12 cellular contexts compared by ENCODE assay signal in the genomic region with DNA sequence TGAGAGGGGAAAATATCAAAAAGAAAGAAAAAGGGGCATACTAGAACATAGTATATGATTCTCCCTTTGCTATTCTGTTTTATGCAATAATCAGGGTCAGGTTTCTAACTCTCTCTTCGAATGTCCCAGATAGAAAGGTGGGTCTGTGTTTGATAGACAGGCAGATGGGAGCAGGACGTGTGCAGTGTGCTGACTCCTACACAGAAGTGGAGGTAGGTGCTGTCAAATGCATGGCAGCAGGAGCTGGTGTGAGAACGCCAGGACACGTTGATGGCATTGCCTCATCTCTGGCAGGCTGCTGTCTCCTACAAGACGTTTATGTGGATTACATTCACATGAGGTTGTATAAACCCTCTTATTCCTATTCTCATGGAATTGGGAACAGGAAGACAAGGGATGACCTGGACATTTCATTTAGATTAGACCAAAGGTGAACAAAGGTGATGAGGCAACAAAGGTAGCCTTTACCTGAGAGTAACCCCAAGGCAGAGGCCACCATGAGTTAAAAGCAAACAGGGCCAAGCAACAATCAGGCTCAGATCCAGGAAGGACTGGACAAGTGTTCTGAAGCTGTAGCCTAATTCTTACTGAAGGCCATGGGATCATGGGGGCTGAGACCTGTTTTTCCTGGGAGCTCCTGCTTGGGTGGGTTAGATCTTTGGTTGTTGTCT. TPM values are rescaled to one million over a fixed set of nuclear protein-coding genes. Genes with fewer than 3 reads are reported as not detected.
DNase-seq lines count a peak whose midpoint lies in the region; ATAC-seq, FAIRE-seq and TF ChIP-seq lines count a peak whose summit lies in the region.
"Had no signal": no experiment of that assay in that cellular context is flagged by ENCODE, and none has a peak within 500 bp of the region (broad histone marks: within the 10 kb centered on the region; RNA-seq: fewer than 3 reads in every experiment).

No MANE protein-coding gene starts in this region.

- ATAC-seq in HepG2: no peak
- ATAC-seq in right lobe of liver: peak in 3 of 4 donors; percentile 12 to 64 (median 23)
- ATAC-seq in HG02973 (IDR thresholded peaks at IDR 0.05; ENCODE audit: unreplicated experiment): no peak
- ATAC-seq in esophagus mucosa: no peak
- ATAC-seq in CD4-positive, alpha-beta T cell (ENCODE audit: poor library complexity): no peak

- CTCF ChIA-PET in HepG2 (lab: Yijun Ruan, JAX; ENCODE audit: low intra/inter-chr PET ratio, low total read pairs): no interaction called here
- CTCF ChIA-PET in CD4-positive, alpha-beta T cell (lab: Charles Lee): no interaction called here

- DNase-seq in HepG2 (ENCODE audit: low spot score) (no peak), right lobe of liver (no peak)
- no peak for DNase-seq in CD4-positive, alpha-beta T cell
- DNase-seq: 8988T, AML-193, DMS 273 treated with DMSO at 0.1 percent for 48 hours had no signal

- no peak overlapping the region for H3K27ac Mint-ChIP-seq in CD4-positive, alpha-beta T cell

- H3K36me3 Mint-ChIP-seq in CD4-positive, alpha-beta T cell (ENCODE audit: low read depth): no peaks in the 10 kb centered on the region

- H3K4me1 ChIP-seq in liver (ENCODE audit: control insufficient read depth in 4 of 4, insufficient read depth in 4 of 4, low read length in 3 of 4) (peaks cover 0 to 6% (median 2%) of the 10 kb centered on the region in 4 donors), HepG2 (ENCODE audit: insufficient read depth, low read length) (no peaks in the 10 kb centered on the region), right lobe of liver (peaks cover 0 to 29% (median 3%) of the 10 kb centered on the region in 4 donors)

- TF ChIP-seq CTCF in liver (IDR thresholded peaks at IDR 0.05; ENCODE audit: low read depth, low read length, missing input control) (no peak), HepG2 (CRISPR knock-in tag; IDR thresholded peaks at IDR 0.05) (no peak), right lobe of liver (IDR thresholded peaks at IDR 0.05) (no peak)
- no peak for TF ChIP-seq CTCF in CD4-positive, alpha-beta T cell (IDR thresholded peaks at IDR 0.05)

- H3K9me3 Mint-ChIP-seq in CD4-positive, alpha-beta T cell: no peaks in the 10 kb centered on the region

- H3K36me3 ChIP-seq in liver (ENCODE audit: control insufficient read depth in 4 of 4, insufficient read depth in 3 of 4, low read depth in 1 of 4, low read length in 3 of 4): peaks cover 0 to 2% (median 0%) of the 10 kb centered on the region in 4 donors
- no peaks in the 10 kb centered on the region for H3K36me3 ChIP-seq in HepG2 (replicated peaks in 1 of 2; ENCODE audit: control insufficient read depth in 1 of 2, insufficient read depth in 2 of 2, low read length in 2 of 2)
- H3K36me3 ChIP-seq in right lobe of liver: no peaks in the 10 kb centered on the region
- H3K36me3 ChIP-seq: BLaER1 had no signal

- H3K79me2 ChIP-seq in HepG2 (ENCODE audit: insufficient read depth, low read length): no peaks in the 10 kb centered on the region

- no peaks in the 10 kb centered on the region for H4K20me1 ChIP-seq in HepG2 (ENCODE audit: insufficient read depth, low read length)
- H4K20me1 ChIP-seq: BLaER1 had no signal

- no peak overlapping the region for H3K4me3 Mint-ChIP-seq in CD4-positive, alpha-beta T cell

- peaks cover 15% of the 10 kb centered on the region for H3K27me3 Mint-ChIP-seq in CD4-positive, alpha-beta T cell

- H3K4me3 ChIP-seq in liver (ENCODE audit: low read depth in 1 of 3, low read length in 3 of 3): no peak overlapping the region
- H3K4me3 ChIP-seq in HepG2 (replicated peaks in 1 of 3; ENCODE audit: insufficient read depth in 1 of 3, low read depth in 2 of 3, low read length in 3 of 3): no peak overlapping the region
- no peak overlapping the region for H3K4me3 ChIP-seq in right lobe of liver
- H3K4me3 ChIP-seq: BLaER1 had no signal

- TF ChIP-seq POLR2A in HepG2 (IDR thresholded peaks at IDR 0.05; ENCODE audit: insufficient read depth in 1 of 2, low read depth in 2 of 2, low read length in 2 of 2) (no peak), right lobe of liver (IDR thresholded peaks at IDR 0.05) (no peak)

- no TSS peak for BruUV-seq in HepG2 (replicated peaks; lab: Mats Ljungman, UMichigan)

- H3K4me1 Mint-ChIP-seq in CD4-positive, alpha-beta T cell (ENCODE audit: low read depth): no peaks in the 10 kb centered on the region

- TF ChIP-seq EP300 in HepG2 (IDR thresholded peaks at IDR 0.05; ENCODE audit: low read depth in 2 of 2, low read length in 2 of 2): no peak
- no peak for TF ChIP-seq EP300 in HepG2 (CRISPR knock-in tag; IDR thresholded peaks at IDR 0.05; ENCODE audit: borderline replicate concordance)

- TF ChIP-seq RAD21 in liver (IDR thresholded peaks at IDR 0.05) (no peak), HepG2 (CRISPR knock-in tag; IDR thresholded peaks at IDR 0.05) (no peak)

- H3K9me3 ChIP-seq in liver (ENCODE audit: control insufficient read depth in 4 of 4, low read length in 3 of 4) (no peaks in the 10 kb centered on the region), HepG2 (ENCODE audit: low read length) (no peaks in the 10 kb centered on the region), right lobe of liver (no peaks in the 10 kb centered on the region)
- H3K9me3 ChIP-seq in CD4-positive, alpha-beta T cell (ENCODE audit: control insufficient read depth, low read length): no peaks in the 10 kb centered on the region
- H3K9me3 ChIP-seq: BLaER1 had no signal

- intact Hi-C loops in HepG2 (cut with micrococcal nuclease; ENCODE audit: unreplicated experiment) (no loop called here), right lobe of liver (cut with DNase I) (no loop called here)
- intact Hi-C loops in CD4-positive, alpha-beta T cell (cut with DNase I, micrococcal nuclease): no loop called here

- no peak overlapping the region for H3K4me2 ChIP-seq in HepG2 (ENCODE audit: low read depth, low read length)
- H3K4me2 ChIP-seq: BLaER1 had no signal

- no peak overlapping the region for H3K9ac ChIP-seq in liver (ENCODE audit: low read depth in 1 of 2, low read length in 2 of 2)
- no peak overlapping the region for H3K9ac ChIP-seq in HepG2 (ENCODE audit: insufficient read depth, low read depth, low read length)
- H3K9ac ChIP-seq: BLaER1 had no signal

- H2AFZ ChIP-seq in HepG2 (ENCODE audit: low read length): no peak overlapping the region

- POLR2A ChIA-PET in HepG2 (lab: Yijun Ruan, JAX): no interaction called here
- POLR2A ChIA-PET in CD4-positive, alpha-beta T cell (lab: Charles Lee): no interaction called here

- FAIRE-seq in HepG2 (lab: Jason Lieb, UNC): no peak
- FAIRE-seq: H54 had no signal

- 57% methylated on average over 5 of the region's 5 CpGs for WGBS in liver
- 2% methylated on average over 5 of the region's 5 CpGs for WGBS in HepG2 (ENCODE audit: low lambda C conversion rate)
- 47% methylated on average over 4 of the region's 5 CpGs for WGBS in right lobe of liver (ENCODE audit: insufficient coverage, low coverage, low lambda C conversion rate, missing lambda C conversion rate)

- in situ Hi-C loops in HepG2 (cut with HindIII; ENCODE audit: extremely low pct_ligation_motif_present, low pct_unique_long_range_greater_than_20kb): no loop called here

- no peaks in the 10 kb centered on the region for H3K27me3 ChIP-seq in liver (ENCODE audit: control insufficient read depth in 4 of 4, insufficient read depth in 4 of 4, low read length in 3 of 4)
- no peaks in the 10 kb centered on the region for H3K27me3 ChIP-seq in HepG2 (ENCODE audit: control insufficient read depth in 1 of 2, insufficient read depth in 2 of 2, low read length in 2 of 2)
- no peaks in the 10 kb centered on the region for H3K27me3 ChIP-seq in right lobe of liver
- H3K27me3 ChIP-seq in CD4-positive, alpha-beta T cell (ENCODE audit: control insufficient read depth, insufficient read depth, low read length): no peaks in the 10 kb centered on the region
- H3K27me3 ChIP-seq: BLaER1 had no signal

- H3K27ac ChIP-seq in liver (ENCODE audit: low read depth in 1 of 2, low read length in 2 of 2): no peak overlapping the region
- H3K27ac ChIP-seq in HepG2 (ENCODE audit: extremely low read length, insufficient read depth, low read length): no peak overlapping the region
- peak overlapping the region; percentile 19 for H3K27ac ChIP-seq in cingulate gyrus (ENCODE audit: low read depth, low read length)
- H3K27ac ChIP-seq in right lobe of liver: no peak overlapping the region
- H3K27ac ChIP-seq in CD4-positive, alpha-beta T cell (ENCODE audit: low read depth, low read length): no peak overlapping the region
- H3K27ac ChIP-seq: BLaER1 had no signal

TF ChIP-seq in liver, 16 proteins besides CTCF, POLR2A, EP300 and RAD21 (continues in another document):
- no peak for TF ChIP-seq GABPA (IDR thresholded peaks at IDR 0.05 in 1 of 2, conservative IDR thresholded peaks at IDR 0.05 in 1 of 2)
- no peak for TF ChIP-seq FOXA1 (IDR thresholded peaks at IDR 0.05)

TF ChIP-seq in HepG2, 621 proteins besides CTCF, POLR2A, EP300 and RAD21 (continues in another document):
- TF ChIP-seq ZBTB21 (CRISPR knock-in tag; IDR thresholded peaks at IDR 0.05) (no peak), HNRNPL (IDR thresholded peaks at IDR 0.05; ENCODE audit: low read depth, low read length) (no peak)

RNA-seq across cellular contexts. Expression of a gene that starts 37.8 kb away (rescaled TPM):
- total RNA-seq in liver: 10 to 100 TPM in 1 of 2 donors, 1 to 10 TPM in 1; 3.3 to 12.3 TPM
- 1 to 10 TPM; 2.5 to 5.7 TPM for polyA plus RNA-seq in liver
- total RNA-seq in HepG2 (2016; rRNA removed; fragmentation: Illumina TruSeq; extraction: Trizol): not detected in 2 replicates
- total RNA-seq in HepG2 (2016; cell fraction: cytosol; rRNA removed; fragmentation: Illumina TruSeq; extraction: Trizol; ENCODE audit: low read depth): not detected in 2 replicates
- not detected in 2 replicates for total RNA-seq in HepG2 (2016; cell fraction: insoluble cytoplasmic fraction; rRNA removed; fragmentation: Illumina TruSeq; extraction: Trizol)
- total RNA-seq in HepG2 (2016; cell fraction: membrane; rRNA removed; fragmentation: Illumina TruSeq; extraction: Trizol): not detected in 2 replicates
- not detected in 2 replicates for total RNA-seq in HepG2 (2016; cell fraction: nucleus; rRNA removed; fragmentation: Illumina TruSeq; extraction: Trizol)
- not detected in 2 replicates for polyA plus RNA-seq in HepG2 (2011; rRNA removed)
- not detected in 2 replicates for polyA plus RNA-seq in HepG2 (2011; cell fraction: cytosol; rRNA removed)
- not detected in 2 replicates for polyA plus RNA-seq in HepG2 (2011; cell fraction: nucleus; rRNA removed)
- not detected in 2 replicates for polyA plus RNA-seq in HepG2 (2012)
- polyA plus RNA-seq in HepG2 (2016; cell fraction: cytosol; fragmentation: Illumina TruSeq; extraction: Trizol; ENCODE audit: low read depth): not detected in 2 replicates
- not detected in 2 replicates for polyA plus RNA-seq in HepG2 (2016; cell fraction: insoluble cytoplasmic fraction; fragmentation: Illumina TruSeq; extraction: Trizol; ENCODE audit: low read depth)
- polyA plus RNA-seq in HepG2 (2016; cell fraction: membrane; fragmentation: Illumina TruSeq; extraction: Trizol; ENCODE audit: low read depth): not detected in 2 replicates
- polyA plus RNA-seq in HepG2 (2016; cell fraction: nucleus; fragmentation: Illumina TruSeq; extraction: Trizol; ENCODE audit: insufficient read depth, low read depth): not detected in 2 replicates
- polyA minus RNA-seq in HepG2 (2011; rRNA and poly(A)+ RNA removed; ENCODE audit: low replicate concordance): 96.2 TPM in 1 of 2 replicates, not detected in the other
- polyA minus RNA-seq in HepG2 (2011; cell fraction: cytosol; rRNA and poly(A)+ RNA removed): 0.44 TPM in 1 of 2 replicates, not detected in the other
- polyA minus RNA-seq in HepG2 (2011; cell fraction: nucleus; rRNA and poly(A)+ RNA removed): not detected in 2 replicates
- 1 to 10 TPM; 1.1 to 7.6 (median 3.6) TPM for total RNA-seq in right lobe of liver
- total RNA-seq in esophagus mucosa: 21.9 TPM
- not detected for total RNA-seq in CD4-positive, alpha-beta T cell

Comparison
In these comparisons a context has a peak if more than half of its experiments do, and no peak if none do; other contexts are left out.
1. ATAC-seq: peak in right lobe of liver (3 of 4); none in HepG2 (single experiment), HG02973 (single experiment), esophagus mucosa (single experiment) and CD4-positive, alpha-beta T cell (single experiment).